Comparison of ENCODE assay signal across 19 cellular contexts in the genomic region with DNA sequence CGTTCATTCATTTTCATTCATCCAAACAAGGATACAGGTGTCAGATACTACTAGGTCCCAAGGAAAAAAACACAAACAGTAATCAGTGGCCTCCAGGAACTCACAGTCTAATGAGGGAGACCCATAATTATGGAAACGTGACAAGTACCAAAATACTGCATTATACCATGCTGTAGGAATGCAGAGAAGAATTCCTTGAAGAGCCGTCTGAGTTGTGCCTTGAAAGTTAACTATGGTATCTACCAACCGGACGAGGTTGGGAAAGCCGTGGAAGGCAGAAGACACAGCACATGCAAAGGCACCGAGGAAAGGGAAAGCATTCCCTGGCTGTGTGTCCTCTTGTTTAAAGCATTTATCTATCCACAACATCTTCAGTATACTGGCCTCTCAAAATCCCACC.
DNase-seq lines count a peak whose midpoint lies in the region; ATAC-seq, FAIRE-seq and TF ChIP-seq lines count a peak whose summit lies in the region.
"Had no signal": no experiment of that assay in that cellular context is flagged by ENCODE, and none has a peak within 500 bp of the region (broad histone marks: within the 10 kb centered on the region; RNA-seq: fewer than 3 reads in every experiment).

No MANE protein-coding gene starts in this region.

- H3K18ac ChIP-seq in mesendoderm (ENCODE audit: low read length) = no peak overlapping the region

- H3K79me2 ChIP-seq in mesendoderm (ENCODE audit: control insufficient read depth, insufficient read depth, low read length) (no peaks in the 10 kb centered on the region), smooth muscle cell (ENCODE audit: low read depth) (no peaks in the 10 kb centered on the region)

- no peak overlapping the region for H3K27ac ChIP-seq in mesendoderm (ENCODE audit: low read depth, low read length)
- H3K27ac ChIP-seq in smooth muscle cell (ENCODE audit: low read depth) = peak overlapping the region; percentile 20

- TF ChIP-seq CTCF in bronchial epithelial cell (IDR thresholded peaks at IDR 0.05; ENCODE audit: insufficient read depth, low read length, severe bottlenecking) (no peak), smooth muscle cell (IDR thresholded peaks at IDR 0.05; ENCODE audit: borderline replicate concordance, insufficient read depth, poor library complexity, severe bottlenecking) (no peak)

- H4K5ac ChIP-seq in mesendoderm (ENCODE audit: low read length) = no peak overlapping the region

- no peak overlapping the region for H3K4ac ChIP-seq in mesendoderm (ENCODE audit: low read depth, low read length)

- DNase-seq in bronchial epithelial cell (ENCODE audit: low read depth) (no peak), mesendoderm (peak; percentile 57), smooth muscle cell (lab: John Stamatoyannopoulos, UW; ENCODE audit: unreplicated experiment) (no peak), SKM-1 treated with dmso at 0.1 percent for 144 hours (lab: John Stamatoyannopoulos, UW; ENCODE audit: unreplicated experiment) (no peak)
- DNase-seq: C1 segment of cervical spinal cord; Calu3; CD4-positive, alpha-beta memory T cell; COR-L47; DMS53; DMS79 treated with DMSO at 0.1 percent for 48 hours; GOT3; HFFc6 had no signal

- no peak overlapping the region for H2AK5ac ChIP-seq in mesendoderm (ENCODE audit: low read length)

- no peak overlapping the region for H2BK5ac ChIP-seq in mesendoderm (ENCODE audit: low read length)

- FAIRE-seq in bronchial epithelial cell (lab: Jason Lieb, UNC) = peak; percentile 23
- FAIRE-seq: G401.6, GM12878, GM18507, H54 had no signal

- H2BK15ac ChIP-seq in mesendoderm (replicated peaks; ENCODE audit: low read depth) = no peak overlapping the region

- peaks cover 8% of the 10 kb centered on the region for H3F3A ChIP-seq in smooth muscle cell (ENCODE audit: low read depth)

- no peaks in the 10 kb centered on the region for H3K79me1 ChIP-seq in mesendoderm (ENCODE audit: low read length)

- H3K4me3 ChIP-seq in bronchial epithelial cell (ENCODE audit: low read depth, low read length) = no peak overlapping the region
- H3K4me3 ChIP-seq in mesendoderm (ENCODE audit: low read length) = no peak overlapping the region
- no peak overlapping the region for H3K4me3 ChIP-seq in smooth muscle cell
- H3K4me3 ChIP-seq: GM12878, HAP-1 had no signal

- no peaks in the 10 kb centered on the region for H3K27me3 ChIP-seq in bronchial epithelial cell (ENCODE audit: control insufficient read depth, insufficient read depth, low read length)
- H3K27me3 ChIP-seq in mesendoderm (ENCODE audit: insufficient read depth, low read length, poor library complexity) = no peaks in the 10 kb centered on the region
- H3K27me3 ChIP-seq in smooth muscle cell (ENCODE audit: low read depth) = no peaks in the 10 kb centered on the region

- H3K23ac ChIP-seq in mesendoderm (ENCODE audit: low read length) = no peak overlapping the region

- H3K9me3 ChIP-seq in smooth muscle cell (replicated peaks; ENCODE audit: low read depth) = no peaks in the 10 kb centered on the region
- H3K9me3 ChIP-seq: HAP-1 had no signal

- H4K8ac ChIP-seq in mesendoderm (ENCODE audit: low read depth, low read length) = no peak overlapping the region

- H2AFZ ChIP-seq in smooth muscle cell (ENCODE audit: low read depth) = no peak overlapping the region

- no peak overlapping the region for H3K56ac ChIP-seq in mesendoderm (ENCODE audit: low read length)

- H3K9ac ChIP-seq in mesendoderm (ENCODE audit: low read length) = no peak overlapping the region
- no peak overlapping the region for H3K9ac ChIP-seq in smooth muscle cell (ENCODE audit: low read depth)

- no peak overlapping the region for H2BK120ac ChIP-seq in mesendoderm (ENCODE audit: low read depth, low read length)

- H3K36me3 ChIP-seq in bronchial epithelial cell (ENCODE audit: control insufficient read depth, insufficient read depth, low read length) (no peaks in the 10 kb centered on the region), mesendoderm (ENCODE audit: control insufficient read depth, insufficient read depth, low read length) (no peaks in the 10 kb centered on the region), smooth muscle cell (ENCODE audit: low read depth) (no peaks in the 10 kb centered on the region)
- H3K36me3 ChIP-seq: HAP-1 had no signal

- H3K4me2 ChIP-seq in mesendoderm (ENCODE audit: low read length) (no peak overlapping the region), smooth muscle cell (peak overlapping the region; percentile 30)

- WGBS in mesendoderm (ENCODE audit: extremely low coverage, insufficient coverage, low lambda C conversion rate) = no CpG with 5 or more reads among the region's 7 CpGs
- 39% methylated on average over 7 of the region's 7 CpGs for WGBS in smooth muscle cell (ENCODE audit: low lambda C conversion rate)

- H3K4me1 ChIP-seq in mesendoderm (ENCODE audit: control insufficient read depth, low read depth, low read length) (peaks cover 8% of the 10 kb centered on the region), smooth muscle cell (ENCODE audit: low read depth) (peaks cover 16% of the 10 kb centered on the region)
- H3K4me1 ChIP-seq: HAP-1 had no signal

- ATAC-seq in GM19328 (IDR thresholded peaks at IDR 0.05; ENCODE audit: unreplicated experiment) (no peak), HG03571 (IDR thresholded peaks at IDR 0.05; ENCODE audit: unreplicated experiment) (no peak)
- ATAC-seq: GM12878 had no signal

- H4K20me1 ChIP-seq in smooth muscle cell (ENCODE audit: low read depth) = no peaks in the 10 kb centered on the region
